Comparison of ENCODE assay signal across 8 cellular contexts in genomic region chrX:40266490-40267333, GRCh38.
DNase-seq lines count a peak whose midpoint lies in the region; ATAC-seq, FAIRE-seq and TF ChIP-seq lines count a peak whose summit lies in the region.

No MANE protein-coding gene starts in this region.

- peak overlapping the region in 1 of 2 donors; percentile 32 for H3K27ac ChIP-seq in kidney (ENCODE audit: low read depth in 2 of 2, low read length in 2 of 2)

- no peaks in the 10 kb centered on the region for H3K9me3 ChIP-seq in kidney (ENCODE audit: control insufficient read depth in 1 of 2, low read length in 2 of 2)

- TF ChIP-seq CTCF in WI38 (IDR thresholded peaks at IDR 0.05; ENCODE audit: low read depth, low read length) (peak; percentile 62), kidney (IDR thresholded peaks at IDR 0.05; ENCODE audit: borderline replicate concordance, extremely low read depth, insufficient read depth) (peak; percentile 51)

- H3K9ac ChIP-seq in kidney (ENCODE audit: low read length in 2 of 2) = peak overlapping the region in 1 of 2 donors; percentile 26

- intact Hi-C loops in kidney (cut with DNase I) = no loop called here

- H3K36me3 ChIP-seq in kidney (ENCODE audit: control insufficient read depth in 1 of 2, insufficient read depth in 2 of 2, low read length in 2 of 2) = no peaks in the 10 kb centered on the region

- FAIRE-seq in kidney (lab: Jason Lieb, UNC) = no peak

- peaks cover 0 to 10% of the 10 kb centered on the region in 2 donors for H3K4me1 ChIP-seq in kidney (ENCODE audit: control insufficient read depth in 1 of 2, insufficient read depth in 1 of 2, low read depth in 1 of 2, low read length in 2 of 2)

- DNase-seq in A172 (ENCODE audit: low spot score) = peak; percentile 40
- peak; percentile 9 for DNase-seq in NCI-H2029 treated with DMSO at 0.1 percent for 48 hours (lab: John Stamatoyannopoulos, UW)
- DNase-seq in cerebellar cortex (ENCODE audit: low spot score) = peak; percentile 39
- peak; percentile 81 for DNase-seq in kidney
- DNase-seq in stimulated activated CD4-positive, alpha-beta T cell treated with anti-CD3 and anti-CD28 coated beads, Interleukin-15, amount 100 ng/mL, for 1 hour (ENCODE audit: low read depth in 1 of 2, low spot score in 1 of 2) = peak; percentile 17 to 28
- DNase-seq in GF-D8 (lab: John Stamatoyannopoulos, UW) = no peak

- ATAC-seq in GM18868 (IDR thresholded peaks at IDR 0.05; ENCODE audit: unreplicated experiment) = peak; percentile 57

- H3K4me3 ChIP-seq in WI38 (ENCODE audit: low read depth, low read length) (peak overlapping the region; percentile 50), kidney (ENCODE audit: low read length in 2 of 2) (peak overlapping the region; percentile 63 to 67)
